In the genomic region with DNA sequence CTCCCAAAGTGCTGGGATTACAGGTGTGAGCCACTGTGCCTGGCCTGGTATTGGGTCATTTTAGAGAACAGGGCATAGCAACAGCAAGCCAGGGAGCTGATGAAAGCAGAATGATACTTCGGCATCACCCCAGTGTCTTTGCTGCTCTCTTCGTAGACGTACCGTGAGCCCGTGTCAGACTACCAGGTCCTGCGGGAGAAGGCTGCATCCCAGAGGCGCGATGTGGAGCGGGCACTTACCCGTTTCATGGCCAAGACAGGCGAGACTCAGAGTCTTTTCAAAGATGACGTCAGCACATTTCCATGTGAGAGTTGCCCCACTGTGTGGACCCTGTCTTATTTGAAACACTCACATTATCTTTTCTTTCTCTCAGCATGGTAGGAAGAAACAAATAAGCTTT, we compare ENCODE assay signal across 20 cellular contexts.
"Had no signal": no experiment of that assay in that cellular context is flagged by ENCODE, and none has a peak within 500 bp of the region (broad histone marks: within the 10 kb centered on the region; RNA-seq: fewer than 3 reads in every experiment).

No MANE protein-coding gene starts in this region.

- H3K9ac ChIP-seq: neural progenitor cell had no signal

- DNase-seq: effector memory CD8-positive, alpha-beta T cell; esophagus squamous epithelium; foreskin fibroblast; glutamatergic neuron; kidney; left colon; mammary epithelial cell; natural killer cell; ovary; stimulated activated CD4-positive, alpha-beta T cell treated with anti-CD3 and anti-CD28 coated beads, Interleukin-2, amount 100 ng/mL, for 24 hours; stimulated activated CD4-positive, alpha-beta T cell treated with anti-CD3 and anti-CD28 coated beads, Interleukin-4, amount 100 ng/mL, for 4 hours; stimulated activated naive B cell treated with anti-CD40 and anti-IgM and Interleukin-4, amounts not matched to agents 10 μg/mL and 1 μg/mL and 100 μg/mL, for 72 hours; stimulated activated naive CD8-positive, alpha-beta T cell treated with anti-CD3 and anti-CD28 coated beads, Interleukin-15, amount 100 ng/mL, for 72 hours; transverse colon had no signal

- H2AFZ ChIP-seq: hepatocyte, neural progenitor cell had no signal

- FAIRE-seq: kidney had no signal

- H3K79me2 ChIP-seq: hepatocyte had no signal

- H3K4me1 ChIP-seq: esophagus squamous epithelium, gastroesophageal sphincter, neural progenitor cell, transverse colon had no signal

- H3K36me3 ChIP-seq: ovary had no signal

- H3K4me2 ChIP-seq: hepatocyte, neural progenitor cell had no signal

- H3K9me3 ChIP-seq: esophagus squamous epithelium, gastroesophageal sphincter, ovary, thoracic aorta, transverse colon had no signal

- H3K27me3 ChIP-seq: esophagus squamous epithelium, gastroesophageal sphincter, hepatocyte, neural progenitor cell, ovary, transverse colon had no signal

- ATAC-seq: effector memory CD8-positive, alpha-beta T cell; gastroesophageal sphincter; left colon; natural killer cell; sciatic nerve; stimulated activated naive B cell treated with anti-CD40 and anti-IgM and Interleukin-4, amounts not matched to agents 10 μg/mL and 1 μg/mL and 100 μg/mL, for 72 hours; stimulated activated naive CD8-positive, alpha-beta T cell treated with anti-CD3 and anti-CD28 coated beads, Interleukin-15, amount 100 ng/mL, for 72 hours had no signal

- H3K4me3 ChIP-seq: esophagus squamous epithelium, gastroesophageal sphincter, hepatocyte, neural progenitor cell, ovary, thoracic aorta, transverse colon had no signal

- H3K27ac ChIP-seq: epithelial cell of prostate, esophagus squamous epithelium, gastroesophageal sphincter, hepatocyte, neural progenitor cell, ovary, thoracic aorta, transverse colon had no signal
